Comparison of ENCODE assay signal across 42 cellular contexts in the genomic region with DNA sequence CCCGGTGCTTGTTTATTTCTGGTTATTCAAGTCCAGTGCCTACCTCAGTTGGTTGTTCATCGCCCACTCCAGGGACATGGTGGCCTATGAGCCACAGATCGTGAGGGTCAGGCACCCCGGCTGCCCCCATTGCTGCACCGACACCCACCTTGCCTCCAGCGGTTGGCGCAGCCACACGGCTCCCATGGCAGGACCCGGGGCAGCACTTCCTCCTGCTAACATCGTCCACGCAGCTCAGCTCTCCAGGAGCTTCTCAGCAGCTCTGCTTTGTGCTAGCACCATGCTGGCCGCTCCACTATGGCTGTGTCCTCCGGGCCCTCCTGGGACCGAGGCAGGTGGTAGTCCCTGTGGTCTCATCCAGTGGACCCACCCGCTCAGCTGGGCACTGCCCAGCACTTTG. TPM values are rescaled to one million over a fixed set of nuclear protein-coding genes. Genes with fewer than 3 reads are reported as not detected.
"Had no signal": no experiment of that assay in that cellular context is flagged by ENCODE, and none has a peak within 500 bp of the region (broad histone marks: within the 10 kb centered on the region; RNA-seq: fewer than 3 reads in every experiment).

No MANE protein-coding gene starts in this region.

- H3K27ac Mint-ChIP-seq: activated naive CD4-positive, alpha-beta T cell treated with anti-CD3 and anti-CD28 coated beads for 36 hours; activated naive CD4-positive, alpha-beta T cell treated with anti-CD3 and anti-CD28 coated beads, Interleukin-2, amount 10 ng/mL, durations not matched to agents 7 days and 5 days; activated naive CD4-positive, alpha-beta T cell treated with anti-CD3 and anti-CD28 coated beads, Interleukin-2, amount 50 U/mL, for 24 hours; activated naive CD4-positive, alpha-beta T cell treated with anti-CD3 and anti-CD28 coated beads, Interleukin-2, amount 50 U/mL, for 72 hours; activated naive CD8-positive, alpha-beta T cell; activated naive CD8-positive, alpha-beta T cell treated with anti-CD3 and anti-CD28 coated beads for 36 hours; activated naive CD8-positive, alpha-beta T cell treated with anti-CD3 and anti-CD28 coated beads, Interleukin-2, amount 10 ng/mL, durations not matched to agents 7 days and 5 days; activated naive CD8-positive, alpha-beta T cell treated with anti-CD3 and anti-CD28 coated beads, Interleukin-2, amount 50 U/mL, for 24 hours; activated T-cell treated with anti-CD3 and anti-CD28 coated beads, Interleukin-2, amount 50 U/mL, for 24 hours; activated T-cell treated with anti-CD3 and anti-CD28 coated beads, Interleukin-2, amount 50 U/mL, for 72 hours; activated T-helper 1 cell treated with anti-CD3 and anti-CD28 coated beads, Interleukin-12 subunit alpha, Interleukin-12 subunit beta, Interleukin-2, Interleukin-4 antibody, amounts not matched to agents 30 ng/mL and 10 ng/mL and 1 ng/mL, durations not matched to agents 14 hours and 24 hours and 36 hours; activated T-helper 17 cell treated with anti-CD3 and anti-CD28 coated beads, Interleukin-2, amount 50 U/mL, for 72 hours; activated T-helper 2 cell treated with anti-CD3 and anti-CD28 coated beads, Interferon-gamma antibody, Interleukin-2, Interleukin-4, amounts not matched to agents 10 μg/mL and 5 μg/mL and 100 μg/mL, durations not matched to agents 14 hours and 24 hours and 36 hours; brain had no signal

- H3K4me3 ChIP-seq: adrenal gland, ascending aorta, body of pancreas, breast epithelium, cardiac muscle cell had no signal

- H3K27me3 Mint-ChIP-seq: activated naive CD4-positive, alpha-beta T cell treated with anti-CD3 and anti-CD28 coated beads, Interleukin-2, amount 50 U/mL, for 24 hours; activated naive CD8-positive, alpha-beta T cell; activated naive CD8-positive, alpha-beta T cell treated with anti-CD3 and anti-CD28 coated beads for 36 hours; activated naive CD8-positive, alpha-beta T cell treated with anti-CD3 and anti-CD28 coated beads, Interleukin-2, amount 50 U/mL, for 24 hours; activated T-cell treated with anti-CD3 and anti-CD28 coated beads, Interleukin-2, amount 50 U/mL, for 24 hours; activated T-helper 17 cell treated with anti-CD3 and anti-CD28 coated beads, Interleukin-2, amount 50 U/mL, for 72 hours had no signal

- H3K4me3 Mint-ChIP-seq: activated naive CD4-positive, alpha-beta T cell treated with anti-CD3 and anti-CD28 coated beads for 36 hours; activated naive CD4-positive, alpha-beta T cell treated with anti-CD3 and anti-CD28 coated beads, Interleukin-2, amount 10 ng/mL, durations not matched to agents 7 days and 5 days; activated naive CD4-positive, alpha-beta T cell treated with anti-CD3 and anti-CD28 coated beads, Interleukin-2, amount 50 U/mL, for 24 hours; activated naive CD8-positive, alpha-beta T cell; activated naive CD8-positive, alpha-beta T cell treated with anti-CD3 and anti-CD28 coated beads for 36 hours; activated naive CD8-positive, alpha-beta T cell treated with anti-CD3 and anti-CD28 coated beads, Interleukin-2, amount 10 ng/mL, durations not matched to agents 7 days and 5 days; activated naive CD8-positive, alpha-beta T cell treated with anti-CD3 and anti-CD28 coated beads, Interleukin-2, amount 50 U/mL, for 24 hours; activated T-cell treated with anti-CD3 and anti-CD28 coated beads, Interleukin-2, amount 50 U/mL, for 24 hours; activated T-cell treated with anti-CD3 and anti-CD28 coated beads, Interleukin-2, amount 50 U/mL, for 4 hours; activated T-cell treated with anti-CD3 and anti-CD28 coated beads, Interleukin-2, amount 50 U/mL, for 72 hours; activated T-helper 1 cell treated with anti-CD3 and anti-CD28 coated beads, Interleukin-12 subunit alpha, Interleukin-12 subunit beta, Interleukin-2, Interleukin-4 antibody, amounts not matched to agents 30 ng/mL and 10 ng/mL and 1 ng/mL, durations not matched to agents 14 hours and 24 hours and 36 hours; activated T-helper 17 cell treated with anti-CD3 and anti-CD28 coated beads, Interleukin-2, amount 50 U/mL, for 72 hours; brain; central memory CD8-positive, alpha-beta T cell had no signal

- H3K9me3 Mint-ChIP-seq: activated naive CD4-positive, alpha-beta T cell treated with anti-CD3 and anti-CD28 coated beads for 36 hours; activated naive CD4-positive, alpha-beta T cell treated with anti-CD3 and anti-CD28 coated beads, Interleukin-2, amount 10 ng/mL, durations not matched to agents 7 days and 5 days; activated naive CD4-positive, alpha-beta T cell treated with anti-CD3 and anti-CD28 coated beads, Interleukin-2, amount 50 U/mL, for 24 hours; activated naive CD4-positive, alpha-beta T cell treated with anti-CD3 and anti-CD28 coated beads, Interleukin-2, amount 50 U/mL, for 72 hours; activated naive CD8-positive, alpha-beta T cell treated with anti-CD3 and anti-CD28 coated beads for 36 hours; activated naive CD8-positive, alpha-beta T cell treated with anti-CD3 and anti-CD28 coated beads, Interleukin-2, amount 10 ng/mL, durations not matched to agents 7 days and 5 days; activated naive CD8-positive, alpha-beta T cell treated with anti-CD3 and anti-CD28 coated beads, Interleukin-2, amount 50 U/mL, for 24 hours; activated T-cell treated with anti-CD3 and anti-CD28 coated beads, Interleukin-2, amount 50 U/mL, for 24 hours; activated T-cell treated with anti-CD3 and anti-CD28 coated beads, Interleukin-2, amount 50 U/mL, for 4 hours; activated T-cell treated with anti-CD3 and anti-CD28 coated beads, Interleukin-2, amount 50 U/mL, for 72 hours; activated T-helper 1 cell treated with anti-CD3 and anti-CD28 coated beads, Interleukin-12 subunit alpha, Interleukin-12 subunit beta, Interleukin-2, Interleukin-4 antibody, amounts not matched to agents 30 ng/mL and 10 ng/mL and 1 ng/mL, durations not matched to agents 14 hours and 24 hours and 36 hours; activated T-helper 17 cell treated with anti-CD3 and anti-CD28 coated beads, Interleukin-2, amount 50 U/mL, for 72 hours; activated T-helper 2 cell treated with anti-CD3 and anti-CD28 coated beads, Interferon-gamma antibody, Interleukin-2, Interleukin-4, amounts not matched to agents 10 μg/mL and 5 μg/mL and 100 μg/mL, durations not matched to agents 14 hours and 24 hours and 36 hours; central memory CD8-positive, alpha-beta T cell had no signal

- H3K27ac ChIP-seq: adrenal gland, ascending aorta, body of pancreas, brain microvascular endothelial cell, breast epithelium, cardiac muscle cell had no signal

- H3K36me3 ChIP-seq: adrenal gland, ascending aorta, brain microvascular endothelial cell, breast epithelium, cardiac muscle cell had no signal

- H3K4me1 Mint-ChIP-seq: activated naive CD4-positive, alpha-beta T cell treated with anti-CD3 and anti-CD28 coated beads, Interleukin-2, amount 10 ng/mL, durations not matched to agents 7 days and 5 days; activated naive CD4-positive, alpha-beta T cell treated with anti-CD3 and anti-CD28 coated beads, Interleukin-2, amount 50 U/mL, for 24 hours; activated naive CD8-positive, alpha-beta T cell treated with anti-CD3 and anti-CD28 coated beads for 36 hours; activated naive CD8-positive, alpha-beta T cell treated with anti-CD3 and anti-CD28 coated beads, Interleukin-2, amount 10 ng/mL, durations not matched to agents 7 days and 5 days; activated naive CD8-positive, alpha-beta T cell treated with anti-CD3 and anti-CD28 coated beads, Interleukin-2, amount 50 U/mL, for 24 hours; activated T-helper 17 cell treated with anti-CD3 and anti-CD28 coated beads, Interleukin-2, amount 50 U/mL, for 72 hours; central memory CD8-positive, alpha-beta T cell had no signal

- DNase-seq: activated effector memory CD4-positive, alpha-beta T cell treated with anti-CD3 and anti-CD28 coated beads, Interleukin-2, amount 50 U/mL, for 16 hours; activated effector memory CD4-positive, alpha-beta T cell treated with Interleukin-2 at 50 U/mL for 16 hours; activated gamma-delta T cell; activated gamma-delta T cell treated with Interleukin-2 at 50 U/mL for 16 hours; activated naive CD4-positive, alpha-beta T cell; activated naive CD4-positive, alpha-beta T cell treated with anti-CD3 and anti-CD28 coated beads for 36 hours; activated naive CD4-positive, alpha-beta T cell treated with anti-CD3 and anti-CD28 coated beads, Interleukin-2, amount 10 ng/mL, durations not matched to agents 7 days and 5 days; activated naive CD4-positive, alpha-beta T cell treated with anti-CD3 and anti-CD28 coated beads, Interleukin-2, amount 50 U/mL, for 16 hours; activated naive CD4-positive, alpha-beta T cell treated with Interleukin-2 at 50 U/mL for 16 hours; activated naive CD8-positive, alpha-beta T cell treated with anti-CD3 and anti-CD28 coated beads for 36 hours; activated naive CD8-positive, alpha-beta T cell treated with anti-CD3 and anti-CD28 coated beads, Interleukin-2, amount 10 ng/mL, durations not matched to agents 7 days and 5 days; activated naive CD8-positive, alpha-beta T cell treated with anti-CD3 and anti-CD28 coated beads, Interleukin-2, amount 50 U/mL, for 24 hours; activated T-cell treated with anti-CD3 and anti-CD28 coated beads, Interleukin-2, amount 50 U/mL, for 1 hour; activated T-cell treated with anti-CD3 and anti-CD28 coated beads, Interleukin-2, amount 50 U/mL, for 24 hours; activated T-cell treated with anti-CD3 and anti-CD28 coated beads, Interleukin-2, amount 50 U/mL, for 4 hours; activated T-cell treated with anti-CD3 and anti-CD28 coated beads, Interleukin-2, amount 50 U/mL, for 48 hours; activated T-cell treated with anti-CD3 and anti-CD28 coated beads, Interleukin-2, amount 50 U/mL, for 72 hours; adrenal gland; amniotic stem cell; amygdala; anterior cingulate cortex; aorta; body of pancreas; brain microvascular endothelial cell; caudate nucleus; central memory CD4-positive, alpha-beta T cell; cerebellar nuclear complex had no signal

- H3K9me3 ChIP-seq: adrenal gland, ascending aorta, body of pancreas had no signal

- H3K4me1 ChIP-seq: ascending aorta, body of pancreas, breast epithelium had no signal

- H3K27me3 ChIP-seq: adrenal gland, ascending aorta, body of pancreas, breast epithelium, cardiac muscle cell had no signal

- ATAC-seq: activated naive CD4-positive, alpha-beta T cell treated with anti-CD3 and anti-CD28 coated beads, Interleukin-2, amount 50 U/mL, for 72 hours; activated naive CD8-positive, alpha-beta T cell treated with anti-CD3 and anti-CD28 coated beads, Interleukin-2, amount 50 U/mL, for 24 hours; activated T-cell treated with anti-CD3 and anti-CD28 coated beads, Interleukin-2, amount 50 U/mL, for 4 hours; activated T-cell treated with anti-CD3 and anti-CD28 coated beads, Interleukin-2, amount 50 U/mL, for 72 hours; activated T-helper 17 cell treated with anti-CD3 and anti-CD28 coated beads, Interleukin-2, amount 50 U/mL, for 72 hours; body of pancreas had no signal

- H3K36me3 Mint-ChIP-seq: activated naive CD4-positive, alpha-beta T cell treated with anti-CD3 and anti-CD28 coated beads, Interleukin-2, amount 10 ng/mL, durations not matched to agents 7 days and 5 days; activated naive CD4-positive, alpha-beta T cell treated with anti-CD3 and anti-CD28 coated beads, Interleukin-2, amount 50 U/mL, for 24 hours; activated naive CD4-positive, alpha-beta T cell treated with anti-CD3 and anti-CD28 coated beads, Interleukin-2, amount 50 U/mL, for 72 hours; activated naive CD8-positive, alpha-beta T cell; activated naive CD8-positive, alpha-beta T cell treated with anti-CD3 and anti-CD28 coated beads for 36 hours; activated naive CD8-positive, alpha-beta T cell treated with anti-CD3 and anti-CD28 coated beads, Interleukin-2, amount 10 ng/mL, durations not matched to agents 7 days and 5 days; brain had no signal

RNA-seq across cellular contexts. Expression of a gene that starts 17.1 kb away (rescaled TPM):
- total RNA-seq: activated naive CD4-positive, alpha-beta T cell treated with anti-CD3 and anti-CD28 coated beads for 36 hours; activated naive CD4-positive, alpha-beta T cell treated with anti-CD3 and anti-CD28 coated beads, Interleukin-2, amount 50 U/mL, for 72 hours; activated naive CD8-positive, alpha-beta T cell treated with anti-CD3 and anti-CD28 coated beads for 36 hours; activated naive CD8-positive, alpha-beta T cell treated with anti-CD3 and anti-CD28 coated beads, Interleukin-2, amount 10 ng/mL, durations not matched to agents 7 days and 5 days; activated T-cell treated with anti-CD3 and anti-CD28 coated beads, Interleukin-2, amount 50 U/mL, for 4 hours; activated T-cell treated with anti-CD3 and anti-CD28 coated beads, Interleukin-2, amount 50 U/mL, for 72 hours; activated T-helper 17 cell treated with anti-CD3 and anti-CD28 coated beads, Interleukin-2, amount 50 U/mL, for 72 hours; activated T-helper 2 cell treated with anti-CD3 and anti-CD28 coated beads, Interferon-gamma antibody, Interleukin-2, Interleukin-4, amounts not matched to agents 10 μg/mL and 5 μg/mL and 100 μg/mL, durations not matched to agents 14 hours and 24 hours and 36 hours; ascending aorta; astrocyte; body of pancreas; breast epithelium; bronchial epithelial cell; cardiac muscle cell; chondrocyte had no signal
- polyA plus RNA-seq: aorta, cardiac muscle cell had no signal

RNA-seq across cellular contexts. Expression of a gene that starts 32.7 kb away (rescaled TPM):
- total RNA-seq: activated naive CD4-positive, alpha-beta T cell treated with anti-CD3 and anti-CD28 coated beads for 36 hours; activated naive CD4-positive, alpha-beta T cell treated with anti-CD3 and anti-CD28 coated beads, Interleukin-2, amount 50 U/mL, for 72 hours; activated naive CD8-positive, alpha-beta T cell treated with anti-CD3 and anti-CD28 coated beads, Interleukin-2, amount 10 ng/mL, durations not matched to agents 7 days and 5 days; activated T-cell treated with anti-CD3 and anti-CD28 coated beads, Interleukin-2, amount 50 U/mL, for 4 hours; activated T-cell treated with anti-CD3 and anti-CD28 coated beads, Interleukin-2, amount 50 U/mL, for 72 hours; activated T-helper 1 cell treated with anti-CD3 and anti-CD28 coated beads, Interleukin-12 subunit alpha, Interleukin-12 subunit beta, Interleukin-2, Interleukin-4 antibody, amounts not matched to agents 30 ng/mL and 10 ng/mL and 1 ng/mL, durations not matched to agents 14 hours and 24 hours and 36 hours; activated T-helper 17 cell treated with anti-CD3 and anti-CD28 coated beads, Interleukin-2, amount 50 U/mL, for 72 hours; activated T-helper 2 cell treated with anti-CD3 and anti-CD28 coated beads, Interferon-gamma antibody, Interleukin-2, Interleukin-4, amounts not matched to agents 10 μg/mL and 5 μg/mL and 100 μg/mL, durations not matched to agents 14 hours and 24 hours and 36 hours; ascending aorta; astrocyte; bronchial epithelial cell; cardiac septum; chondrocyte had no signal
- polyA plus RNA-seq: aorta had no signal
